ENCODE assay signal across 7 cellular contexts in genomic region chr16:14910833-14911629, GRCh38. TPM values are rescaled to one million over a fixed set of nuclear protein-coding genes. Genes with fewer than 3 reads are reported as not detected.
DNase-seq lines count a peak whose midpoint lies in the region; ATAC-seq and TF ChIP-seq lines count a peak whose summit lies in the region.
"Not testable (repeated sequence)": the region's sequence is repeated elsewhere in the genome, so short reads cannot be mapped to it uniquely, and the experiment has no call there.

No MANE protein-coding gene starts in this region.

- not testable (repeated sequence) for H3K4me3 Mint-ChIP-seq in activated B cell treated with CpG ODN at 0.5 μM for 24 hours; central memory CD8-positive, alpha-beta T cell

- not testable (repeated sequence) for TF ChIP-seq CTCF in activated B cell treated with CpG ODN at 0.5 μM for 24 hours (IDR thresholded peaks at IDR 0.05); psoas muscle (IDR thresholded peaks at IDR 0.05)

- not testable (repeated sequence) for H3K36me3 Mint-ChIP-seq in activated B cell treated with CpG ODN at 0.5 μM for 24 hours (ENCODE audit: low read depth); central memory CD8-positive, alpha-beta T cell (ENCODE audit: insufficient read depth)

- POLR2A ChIA-PET in activated B cell treated with CpG ODN at 0.5 μM for 24 hours (lab: Charles Lee), result not testable (repeated sequence)

- CTCF ChIA-PET in activated B cell treated with CpG ODN at 0.5 μM for 24 hours (lab: Charles Lee), result not testable (repeated sequence)

- intact Hi-C loops in activated B cell treated with CpG ODN at 0.5 μM for 24 hours (cut with micrococcal nuclease); psoas muscle (cut with DNase I): not testable (repeated sequence)

- H3K27ac ChIP-seq in psoas muscle, result not testable (repeated sequence)

- not testable (repeated sequence) for DNase-seq in activated B cell treated with CpG ODN at 0.5 μM for 24 hours; central memory CD8-positive, alpha-beta T cell (ENCODE audit: low spot score in 2 of 2); left lobe of liver (ENCODE audit: low spot score); psoas muscle

- H3K27ac Mint-ChIP-seq in activated B cell treated with CpG ODN at 0.5 μM for 24 hours; central memory CD8-positive, alpha-beta T cell (ENCODE audit: low read depth): not testable (repeated sequence)

- H3K27me3 ChIP-seq in psoas muscle (ENCODE audit: insufficient read depth in 3 of 3, low read length in 2 of 3), result not testable (repeated sequence)

- not testable (repeated sequence) for H3K4me3 ChIP-seq in psoas muscle

- not testable (repeated sequence) for H3K27me3 Mint-ChIP-seq in activated B cell treated with CpG ODN at 0.5 μM for 24 hours; central memory CD8-positive, alpha-beta T cell

- ATAC-seq in GM19328 (IDR thresholded peaks at IDR 0.05; ENCODE audit: unreplicated experiment), result peak; percentile 62
- ATAC-seq in HG02571 (IDR thresholded peaks at IDR 0.05; ENCODE audit: unreplicated experiment), result peak; percentile 61
- peak; percentile 64 for ATAC-seq in HG03439 (IDR thresholded peaks at IDR 0.05; ENCODE audit: unreplicated experiment)
- ATAC-seq in activated B cell treated with CpG ODN at 0.5 μM for 24 hours (ENCODE audit: low read depth), result peak; percentile 88
- peak; percentile 82 for ATAC-seq in central memory CD8-positive, alpha-beta T cell (replicated peaks; ENCODE audit: extremely low read depth, poor library complexity, severe bottlenecking)
- peak; percentile 98 for ATAC-seq in left lobe of liver
- ATAC-seq in psoas muscle, result peak; percentile 86 to 92 (median 89)

- not testable (repeated sequence) for H3K4me1 Mint-ChIP-seq in activated B cell treated with CpG ODN at 0.5 μM for 24 hours; central memory CD8-positive, alpha-beta T cell

- H3K4me1 ChIP-seq in psoas muscle, result not testable (repeated sequence)

- no CpG with 5 or more reads among the region's 85 CpGs for WGBS in psoas muscle, 3 donors

- H3K9me3 ChIP-seq in psoas muscle, result not testable (repeated sequence)

- H3K9me3 Mint-ChIP-seq in activated B cell treated with CpG ODN at 0.5 μM for 24 hours; central memory CD8-positive, alpha-beta T cell: not testable (repeated sequence)

- H3K36me3 ChIP-seq in psoas muscle (ENCODE audit: insufficient read depth in 1 of 2, low read depth in 1 of 2), result not testable (repeated sequence)

RNA-seq across cellular contexts. Expression of gene NPIPA1, which starts 26.2 kb away (rescaled TPM):
- total RNA-seq in activated B cell treated with CpG ODN at 0.5 μM for 24 hours (84.3 and 89.6 TPM in 2 replicates), left lobe of liver (37.1 TPM), psoas muscle (10 to 100 TPM; 35.9 to 58.5 (median 50.6) TPM)
- polyA plus RNA-seq in psoas muscle, result 10 to 100 TPM; 34.0 to 55.4 (median 37.2) TPM
